In genomic region chr19:6661509-6662244, GRCh38 we compare ENCODE assay signal across 11 cellular contexts. TPM values are rescaled to one million over a fixed set of nuclear protein-coding genes. Genes with fewer than 3 reads are reported as not detected.
A peak's percentile ranks its signal among the peaks of the same experiment; 100 is the strongest.
DNase-seq lines count a peak whose midpoint lies in the region; ATAC-seq and TF ChIP-seq lines count a peak whose summit lies in the region.
"Not testable (repeated sequence)": the region's sequence is repeated elsewhere in the genome, so short reads cannot be mapped to it uniquely, and the experiment has no call there.
"Had no signal": no experiment of that assay in that cellular context is flagged by ENCODE, and none has a peak within 500 bp of the region (broad histone marks: within the 10 kb centered on the region; RNA-seq: fewer than 3 reads in every experiment).

No MANE protein-coding gene starts in this region.

- peaks cover 13% of the 10 kb centered on the region for H3K4me1 Mint-ChIP-seq in CD4-positive, alpha-beta T cell (ENCODE audit: low read depth)
- peaks cover 10 to 28% (median 24%) of the 10 kb centered on the region in 4 donors for H3K4me1 Mint-ChIP-seq in naive thymus-derived CD8-positive, alpha-beta T cell

- H3K9me3 ChIP-seq in CD4-positive, alpha-beta T cell (ENCODE audit: control insufficient read depth, low read length); SK-N-SH; effector memory CD4-positive, alpha-beta T cell (ENCODE audit: control insufficient read depth, low read length): not testable (repeated sequence)

- H3K9ac ChIP-seq in SK-N-SH = not testable (repeated sequence)

- intact Hi-C loops in CD4-positive, alpha-beta T cell (cut with DNase I, micrococcal nuclease) = not testable (repeated sequence)

- POLR2A ChIA-PET in CD4-positive, alpha-beta T cell (lab: Charles Lee); SK-N-SH (lab: Yijun Ruan, JAX): not testable (repeated sequence)
- POLR2A ChIA-PET in naive thymus-derived CD8-positive, alpha-beta T cell (lab: Charles Lee) = interaction anchor here (0.9 to 1.3 kb wide), 2 partner anchors 9 to 17 kb away, joined by 3 read pairs; partner anchors contain the start of gene TNFSF14

- not testable (repeated sequence) for H3K27me3 Mint-ChIP-seq in CD4-positive, alpha-beta T cell; naive thymus-derived CD8-positive, alpha-beta T cell

- H3K27ac Mint-ChIP-seq in CD4-positive, alpha-beta T cell = peak overlapping the region; percentile 51
- peak overlapping the region in 6 of 10 donors; percentile 23 to 82 (median 51) for H3K27ac Mint-ChIP-seq in naive thymus-derived CD8-positive, alpha-beta T cell

- ATAC-seq in CD4-positive, alpha-beta T cell (ENCODE audit: poor library complexity) = peak; percentile 75
- peak; percentile 49 for ATAC-seq in GM18907 (IDR thresholded peaks at IDR 0.05; ENCODE audit: unreplicated experiment)
- peak; percentile 65 to 94 for ATAC-seq in naive thymus-derived CD8-positive, alpha-beta T cell

- not testable (repeated sequence) for TF ChIP-seq CTCF in CD4-positive, alpha-beta T cell (IDR thresholded peaks at IDR 0.05); SK-N-SH (IDR thresholded peaks at IDR 0.05)

- CTCF ChIA-PET in CD4-positive, alpha-beta T cell (lab: Charles Lee) = interaction anchor here (0.9 to 2.4 kb wide), 3 partner anchors 8 to 145 kb away, joined by 3 to 7 read pairs (median 5); partner anchors contain the start of gene TNFSF14
- CTCF ChIA-PET in SK-N-SH (lab: Yijun Ruan, JAX) = interaction anchor here (0.9 to 1.8 kb wide), 4 partner anchors 11 to 145 kb away, joined by 3 to 4 read pairs (median 4); no protein-coding TSS in a partner anchor

- H3K4me3 ChIP-seq in SK-N-SH (ENCODE audit: low read depth in 2 of 2, low read length in 1 of 2); effector memory CD4-positive, alpha-beta T cell (ENCODE audit: insufficient read depth, low read depth, low read length, poor library complexity, severe bottlenecking): not testable (repeated sequence)

- TF ChIP-seq EP300 in SK-N-SH (IDR thresholded peaks at IDR 0.05; ENCODE audit: borderline replicate concordance in 1 of 2, low read depth in 1 of 2, low read length in 1 of 2) = not testable (repeated sequence)

- H3K4me1 ChIP-seq in SK-N-SH (ENCODE audit: control insufficient read depth in 1 of 2, insufficient read depth in 2 of 2, low read depth in 1 of 2, low read length in 1 of 2); effector memory CD4-positive, alpha-beta T cell (ENCODE audit: control insufficient read depth, insufficient read depth, low read length, poor library complexity, severe bottlenecking): not testable (repeated sequence)

- H2AFZ ChIP-seq in SK-N-SH (ENCODE audit: low read depth) = not testable (repeated sequence)

- DNase-seq in CD4-positive, alpha-beta T cell = peak in 3 of 10 experiments; percentile 18 to 24 (median 19)
- DNase-seq in SK-N-SH = not testable (repeated sequence)
- peak; percentile 60 to 68 for DNase-seq in activated CD4-positive, alpha-beta T cell treated with anti-CD3 and anti-CD28 coated beads, Interleukin-2, amount 50 U/mL, for 48 hours
- DNase-seq in activated gamma-delta T cell treated with Interleukin-2 at 50 U/mL for 16 hours = peak; percentile 38
- DNase-seq in effector memory CD4-positive, alpha-beta T cell = peak; percentile 51 to 56 (median 53)
- DNase-seq in naive thymus-derived CD8-positive, alpha-beta T cell = peak in 3 of 10 donors; percentile 24 to 26 (median 25)
- peak; percentile 59 to 61 for DNase-seq in stimulated activated CD8-positive, alpha-beta memory T cell treated with anti-CD3 and anti-CD28 coated beads, Interleukin-15, amount 100 ng/mL, for 48 hours (ENCODE audit: low read depth in 2 of 2)

- not testable (repeated sequence) for H3K27ac ChIP-seq in CD4-positive, alpha-beta T cell (ENCODE audit: low read depth, low read length); SK-N-SH (ENCODE audit: low read depth in 2 of 2, low read length in 1 of 2)
- H3K27ac ChIP-seq in effector memory CD4-positive, alpha-beta T cell (ENCODE audit: insufficient read depth, low read length, poor library complexity, severe bottlenecking) = peak overlapping the region; percentile 50

- not testable (repeated sequence) for H3K4me3 Mint-ChIP-seq in CD4-positive, alpha-beta T cell
- H3K4me3 Mint-ChIP-seq in naive thymus-derived CD8-positive, alpha-beta T cell = peak overlapping the region in 1 of 10 donors; percentile 11

- H3K79me2 ChIP-seq in SK-N-SH (ENCODE audit: insufficient read depth) = not testable (repeated sequence)

- not testable (repeated sequence) for H3K36me3 Mint-ChIP-seq in CD4-positive, alpha-beta T cell (ENCODE audit: low read depth)
- H3K36me3 Mint-ChIP-seq in naive thymus-derived CD8-positive, alpha-beta T cell = peaks cover 0 to 23% (median 2%) of the 10 kb centered on the region in 3 donors

- H3K4me2 ChIP-seq in SK-N-SH = not testable (repeated sequence)

- not testable (repeated sequence) for H3K27me3 ChIP-seq in CD4-positive, alpha-beta T cell (ENCODE audit: control insufficient read depth, insufficient read depth, low read length); effector memory CD4-positive, alpha-beta T cell (replicated peaks; ENCODE audit: control insufficient read depth, insufficient read depth, low read length, poor library complexity, severe bottlenecking)
- peaks cover 76% of the 10 kb centered on the region for H3K27me3 ChIP-seq in SK-N-SH (ENCODE audit: insufficient read depth)

- H3K9me2 ChIP-seq in SK-N-SH = not testable (repeated sequence)

- 15% methylated on average over 10 of the region's 10 CpGs for WGBS in SK-N-SH (ENCODE audit: low lambda C conversion rate)

- not testable (repeated sequence) for H3K36me3 ChIP-seq in SK-N-SH (replicated peaks in 1 of 2; ENCODE audit: control insufficient read depth in 1 of 2, insufficient read depth in 2 of 2, low read length in 1 of 2); effector memory CD4-positive, alpha-beta T cell (ENCODE audit: control insufficient read depth, insufficient read depth, low read length)

- H3F3A ChIP-seq in SK-N-SH (replicated peaks; ENCODE audit: insufficient read depth) = not testable (repeated sequence)

- not testable (repeated sequence) for TF ChIP-seq RAD21 in SK-N-SH (IDR thresholded peaks at IDR 0.05; ENCODE audit: low read length)

- H4K20me1 ChIP-seq in SK-N-SH (ENCODE audit: insufficient read depth) = not testable (repeated sequence)

- not testable (repeated sequence) for H3K9me3 Mint-ChIP-seq in CD4-positive, alpha-beta T cell; naive thymus-derived CD8-positive, alpha-beta T cell

TF ChIP-seq in SK-N-SH, 30 proteins besides CTCF, POLR2A, EP300 and RAD21:
- TF ChIP-seq, protein P1, sequence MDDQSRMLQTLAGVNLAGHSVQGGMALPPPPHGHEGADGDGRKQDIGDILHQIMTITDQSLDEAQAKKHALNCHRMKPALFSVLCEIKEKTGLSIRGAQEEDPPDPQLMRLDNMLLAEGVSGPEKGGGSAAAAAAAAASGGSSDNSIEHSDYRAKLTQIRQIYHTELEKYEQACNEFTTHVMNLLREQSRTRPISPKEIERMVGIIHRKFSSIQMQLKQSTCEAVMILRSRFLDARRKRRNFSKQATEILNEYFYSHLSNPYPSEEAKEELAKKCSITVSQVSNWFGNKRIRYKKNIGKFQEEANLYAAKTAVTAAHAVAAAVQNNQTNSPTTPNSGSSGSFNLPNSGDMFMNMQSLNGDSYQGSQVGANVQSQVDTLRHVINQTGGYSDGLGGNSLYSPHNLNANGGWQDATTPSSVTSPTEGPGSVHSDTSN (IDR thresholded peaks at IDR 0.05) = peak; percentile 36; the same call in 1 of the 2 replicates

RNA-seq across cellular contexts. Expression of gene TNFSF14, which starts 8.3 kb away (rescaled TPM):
- 1 to 10 TPM; 2.5 to 2.6 TPM for total RNA-seq in CD4-positive, alpha-beta T cell
- polyA plus RNA-seq in SK-N-SH (2012; rRNA removed) = not detected in 2 replicates
- not detected in 2 replicates for polyA plus RNA-seq in SK-N-SH (2012; cell fraction: cytosol; rRNA removed)
- not detected in 2 replicates for polyA plus RNA-seq in SK-N-SH (2012; cell fraction: nucleus; rRNA removed)
- 1 to 10 TPM; 1.5 to 1.6 TPM for total RNA-seq in naive thymus-derived CD8-positive, alpha-beta T cell
- 1 to 10 TPM; 2.0 to 4.9 (median 3.4) TPM for polyA plus RNA-seq in naive thymus-derived CD8-positive, alpha-beta T cell
- total RNA-seq: chondrocyte, frontal cortex, pulmonary artery endothelial cell had no signal

RNA-seq across cellular contexts. Expression of gene C3, which starts 58.8 kb away (rescaled TPM):
- total RNA-seq in CD4-positive, alpha-beta T cell = under 1 TPM in 1 of 2 experiments, not detected in 1; 0.55 TPM
- polyA plus RNA-seq in SK-N-SH (2012; rRNA removed) = 0.67 and 0.71 TPM in 2 replicates
- polyA plus RNA-seq in SK-N-SH (2012; cell fraction: cytosol; rRNA removed) = 0.17 and 0.42 TPM in 2 replicates
- 0.99 and 1.9 TPM in 2 replicates for polyA plus RNA-seq in SK-N-SH (2012; cell fraction: nucleus; rRNA removed)
- 1 to 10 TPM in 1 of 2 experiments, under 1 TPM in 1; 0.80 to 2.4 TPM for total RNA-seq in naive thymus-derived CD8-positive, alpha-beta T cell
- not detected for polyA plus RNA-seq in naive thymus-derived CD8-positive, alpha-beta T cell
